In the genomic region with DNA sequence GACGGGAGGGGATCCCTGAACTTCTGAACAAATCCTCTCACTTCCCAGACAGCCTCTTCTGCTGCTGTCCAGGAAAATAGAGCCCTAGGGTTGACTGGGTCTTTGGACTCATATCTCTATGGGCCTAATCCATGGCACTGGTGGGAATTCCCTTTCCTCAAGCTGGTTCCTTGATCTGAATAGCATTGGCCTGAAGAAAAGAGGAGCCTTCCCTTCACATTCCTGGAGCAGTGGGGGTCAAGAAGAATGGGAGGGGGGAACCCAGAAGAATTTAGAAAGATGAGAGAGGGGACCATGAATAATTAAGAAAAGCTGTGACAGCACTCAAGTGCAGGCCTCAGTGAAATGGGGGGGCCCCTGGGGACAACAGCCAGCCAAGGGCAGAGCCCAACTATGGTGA, we compare ENCODE assay signal across 2 cellular contexts.
TF ChIP-seq lines count a peak whose summit lies in the region.

No MANE protein-coding gene starts in this region.

TF ChIP-seq in GM23338, 12 proteins besides CTCF, POLR2A, EP300 and RAD21:
- TF ChIP-seq, protein P1, sequence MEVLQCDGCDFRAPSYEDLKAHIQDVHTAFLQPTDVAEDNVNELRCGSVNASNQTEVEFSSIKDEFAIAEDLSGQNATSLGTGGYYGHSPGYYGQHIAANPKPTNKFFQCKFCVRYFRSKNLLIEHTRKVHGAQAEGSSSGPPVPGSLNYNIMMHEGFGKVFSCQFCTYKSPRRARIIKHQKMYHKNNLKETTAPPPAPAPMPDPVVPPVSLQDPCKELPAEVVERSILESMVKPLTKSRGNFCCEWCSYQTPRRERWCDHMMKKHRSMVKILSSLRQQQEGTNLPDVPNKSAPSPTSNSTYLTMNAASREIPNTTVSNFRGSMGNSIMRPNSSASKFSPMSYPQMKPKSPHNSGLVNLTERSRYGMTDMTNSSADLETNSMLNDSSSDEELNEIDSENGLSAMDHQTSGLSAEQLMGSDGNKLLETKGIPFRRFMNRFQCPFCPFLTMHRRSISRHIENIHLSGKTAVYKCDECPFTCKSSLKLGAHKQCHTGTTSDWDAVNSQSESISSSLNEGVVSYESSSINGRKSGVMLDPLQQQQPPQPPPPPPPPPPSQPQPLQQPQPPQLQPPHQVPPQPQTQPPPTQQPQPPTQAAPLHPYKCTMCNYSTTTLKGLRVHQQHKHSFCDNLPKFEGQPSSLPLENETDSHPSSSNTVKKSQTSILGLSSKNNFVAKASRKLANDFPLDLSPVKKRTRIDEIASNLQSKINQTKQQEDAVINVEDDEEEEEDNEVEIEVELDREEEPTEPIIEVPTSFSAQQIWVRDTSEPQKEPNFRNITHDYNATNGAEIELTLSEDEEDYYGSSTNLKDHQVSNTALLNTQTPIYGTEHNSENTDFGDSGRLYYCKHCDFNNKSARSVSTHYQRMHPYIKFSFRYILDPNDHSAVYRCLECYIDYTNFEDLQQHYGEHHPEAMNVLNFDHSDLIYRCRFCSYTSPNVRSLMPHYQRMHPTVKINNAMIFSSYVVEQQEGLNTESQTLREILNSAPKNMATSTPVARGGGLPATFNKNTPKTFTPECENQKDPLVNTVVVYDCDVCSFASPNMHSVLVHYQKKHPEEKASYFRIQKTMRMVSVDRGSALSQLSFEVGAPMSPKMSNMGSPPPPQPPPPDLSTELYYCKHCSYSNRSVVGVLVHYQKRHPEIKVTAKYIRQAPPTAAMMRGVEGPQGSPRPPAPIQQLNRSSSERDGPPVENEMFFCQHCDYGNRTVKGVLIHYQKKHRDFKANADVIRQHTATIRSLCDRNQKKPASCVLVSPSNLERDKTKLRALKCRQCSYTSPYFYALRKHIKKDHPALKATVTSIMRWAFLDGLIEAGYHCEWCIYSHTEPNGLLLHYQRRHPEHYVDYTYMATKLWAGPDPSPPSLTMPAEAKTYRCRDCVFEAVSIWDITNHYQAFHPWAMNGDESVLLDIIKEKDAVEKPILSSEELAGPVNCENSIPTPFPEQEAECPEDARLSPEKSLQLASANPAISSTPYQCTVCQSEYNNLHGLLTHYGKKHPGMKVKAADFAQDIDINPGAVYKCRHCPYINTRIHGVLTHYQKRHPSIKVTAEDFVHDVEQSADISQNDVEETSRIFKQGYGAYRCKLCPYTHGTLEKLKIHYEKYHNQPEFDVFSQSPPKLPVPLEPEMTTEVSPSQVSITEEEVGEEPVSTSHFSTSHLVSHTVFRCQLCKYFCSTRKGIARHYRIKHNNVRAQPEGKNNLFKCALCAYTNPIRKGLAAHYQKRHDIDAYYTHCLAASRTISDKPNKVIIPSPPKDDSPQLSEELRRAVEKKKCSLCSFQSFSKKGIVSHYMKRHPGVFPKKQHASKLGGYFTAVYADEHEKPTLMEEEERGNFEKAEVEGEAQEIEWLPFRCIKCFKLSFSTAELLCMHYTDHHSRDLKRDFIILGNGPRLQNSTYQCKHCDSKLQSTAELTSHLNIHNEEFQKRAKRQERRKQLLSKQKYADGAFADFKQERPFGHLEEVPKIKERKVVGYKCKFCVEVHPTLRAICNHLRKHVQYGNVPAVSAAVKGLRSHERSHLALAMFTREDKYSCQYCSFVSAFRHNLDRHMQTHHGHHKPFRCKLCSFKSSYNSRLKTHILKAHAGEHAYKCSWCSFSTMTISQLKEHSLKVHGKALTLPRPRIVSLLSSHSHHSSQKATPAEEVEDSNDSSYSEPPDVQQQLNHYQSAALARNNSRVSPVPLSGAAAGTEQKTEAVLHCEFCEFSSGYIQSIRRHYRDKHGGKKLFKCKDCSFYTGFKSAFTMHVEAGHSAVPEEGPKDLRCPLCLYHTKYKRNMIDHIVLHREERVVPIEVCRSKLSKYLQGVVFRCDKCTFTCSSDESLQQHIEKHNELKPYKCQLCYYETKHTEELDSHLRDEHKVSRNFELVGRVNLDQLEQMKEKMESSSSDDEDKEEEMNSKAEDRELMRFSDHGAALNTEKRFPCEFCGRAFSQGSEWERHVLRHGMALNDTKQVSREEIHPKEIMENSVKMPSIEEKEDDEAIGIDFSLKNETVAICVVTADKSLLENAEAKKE (CRISPR knock-in tag; IDR thresholded peaks at IDR 0.05): peak; percentile 67
- no peak for TF ChIP-seq ZNF114 (CRISPR knock-in tag; IDR thresholded peaks at IDR 0.05)
- no peak for TF ChIP-seq EZH2 (IDR thresholded peaks at IDR 0.05; ENCODE audit: low read depth, unreplicated experiment)

TF ChIP-seq in H1, 55 proteins besides CTCF, POLR2A, EP300 and RAD21:
- TF ChIP-seq BACH1 (IDR thresholded peaks at IDR 0.05; ENCODE audit: low read length) (no peak), TEAD4 (IDR thresholded peaks at IDR 0.05; ENCODE audit: low read depth, low read length) (peak; percentile 70; the same call in 1 of the 2 replicates)
TF ChIP-seq in H1: peak in this region for 1.
